ENCODE assay signal across 29 cellular contexts in genomic region chr6:36229223-36229622, GRCh38. TPM values are rescaled to one million over a fixed set of nuclear protein-coding genes. Genes with fewer than 3 reads are reported as not detected.
DNase-seq lines count a peak whose midpoint lies in the region; ATAC-seq and TF ChIP-seq lines count a peak whose summit lies in the region.
"Had no signal": no experiment of that assay in that cellular context is flagged by ENCODE, and none has a peak within 500 bp of the region (broad histone marks: within the 10 kb centered on the region; RNA-seq: fewer than 3 reads in every experiment).

No MANE protein-coding gene starts in this region.

- no peaks in the 10 kb centered on the region for H4K20me1 ChIP-seq in Karpas-422 (ENCODE audit: insufficient read depth, low read depth, low read length)

- peak overlapping the region; percentile 23 for H3K4me2 ChIP-seq in Karpas-422 (ENCODE audit: low read depth, low read length, poor library complexity, severe bottlenecking)
- H3K4me2 ChIP-seq: A549 had no signal

- H3K4me1 ChIP-seq in right atrium auricular region (peaks cover 0 to 8% of the 10 kb centered on the region in 2 donors), Karpas-422 (ENCODE audit: low read length) (peaks cover 39% of the 10 kb centered on the region), esophagus muscularis mucosa (no peaks in the 10 kb centered on the region)
- H3K4me1 ChIP-seq: SJSA1 had no signal

- peak; percentile 45 for ATAC-seq in Right ventricle myocardium inferior
- no peak for ATAC-seq in stimulated activated effector memory CD8-positive, alpha-beta T cell treated with anti-CD3 and anti-CD28 coated beads, Interleukin-12 subunit alpha, Interleukin-12 subunit beta, amount 100 ng/mL, for 72 hours
- ATAC-seq: A549 had no signal

- TF ChIP-seq POLR2A in esophagus muscularis mucosa (IDR thresholded peaks at IDR 0.05; ENCODE audit: low read depth): no peak

- DNase-seq in Right ventricle myocardium inferior (ENCODE audit: missing footprints) (no peak), right atrium auricular region (ENCODE audit: low spot score) (no peak), Karpas-422 (no peak), fibroblast of the aortic adventitia (ENCODE audit: low read depth) (peak; percentile 15), esophagus muscularis mucosa (ENCODE audit: extremely low spot score) (no peak), NCI-H774 (lab: John Stamatoyannopoulos, UW) (no peak)
- no peak for DNase-seq in stimulated activated effector memory CD8-positive, alpha-beta T cell treated with anti-CD3 and anti-CD28 coated beads, Interleukin-12 subunit alpha, Interleukin-12 subunit beta, amount 100 ng/mL, for 72 hours (ENCODE audit: low spot score in 2 of 2)
- DNase-seq: AML-193; C1 segment of cervical spinal cord; CD4-positive, alpha-beta memory T cell; COR-L47; DMS53; GM23248; H9; HFFc6; IMR-90; KG1; MM.1S; NCI-H1417; NCI-H1694; NCI-H2029 treated with DMSO at 0.1 percent for 48 hours; NCI-H2171; NCI-H226; NCI-H510A; NCI-H69 had no signal

- H3K27ac Mint-ChIP-seq in stimulated activated effector memory CD8-positive, alpha-beta T cell treated with anti-CD3 and anti-CD28 coated beads, Interleukin-12 subunit alpha, Interleukin-12 subunit beta, amount 100 ng/mL, for 72 hours: peak overlapping the region; percentile 72
- H3K27ac Mint-ChIP-seq: HFFc6 had no signal

- H3K36me3 Mint-ChIP-seq in stimulated activated effector memory CD8-positive, alpha-beta T cell treated with anti-CD3 and anti-CD28 coated beads, Interleukin-12 subunit alpha, Interleukin-12 subunit beta, amount 100 ng/mL, for 72 hours: peaks cover 61% of the 10 kb centered on the region

- H3K4me3 ChIP-seq in right atrium auricular region: no peak overlapping the region
- no peak overlapping the region for H3K4me3 ChIP-seq in Karpas-422 (ENCODE audit: low read length)
- H3K4me3 ChIP-seq in fibroblast of the aortic adventitia (ENCODE audit: low read depth, low read length): no peak overlapping the region
- H3K4me3 ChIP-seq in esophagus muscularis mucosa: no peak overlapping the region
- H3K4me3 ChIP-seq: A549, GM23248, SJSA1 had no signal

- H3K9me3 Mint-ChIP-seq in stimulated activated effector memory CD8-positive, alpha-beta T cell treated with anti-CD3 and anti-CD28 coated beads, Interleukin-12 subunit alpha, Interleukin-12 subunit beta, amount 100 ng/mL, for 72 hours: no peaks in the 10 kb centered on the region
- H3K9me3 Mint-ChIP-seq: CD4-positive, alpha-beta memory T cell; H9; HFFc6 had no signal

- WGBS in esophagus muscularis mucosa: 94% methylated on average over 3 of the region's 5 CpGs

- H3K36me3 ChIP-seq in right atrium auricular region (peaks cover 73% of the 10 kb centered on the region), Karpas-422 (ENCODE audit: insufficient read depth, low read length) (no peaks in the 10 kb centered on the region), esophagus muscularis mucosa (peaks cover 50 to 96% (median 82%) of the 10 kb centered on the region in 4 donors)

- peaks cover under 1% of the 10 kb centered on the region for H3K4me1 Mint-ChIP-seq in stimulated activated effector memory CD8-positive, alpha-beta T cell treated with anti-CD3 and anti-CD28 coated beads, Interleukin-12 subunit alpha, Interleukin-12 subunit beta, amount 100 ng/mL, for 72 hours
- H3K4me1 Mint-ChIP-seq: H9 had no signal

- no peaks in the 10 kb centered on the region for H3K9me2 ChIP-seq in Karpas-422 (replicated peaks; ENCODE audit: insufficient read depth, low read length)

- no peaks in the 10 kb centered on the region for H3K9me3 ChIP-seq in right atrium auricular region
- no peaks in the 10 kb centered on the region for H3K9me3 ChIP-seq in Karpas-422 (ENCODE audit: low read length)
- H3K9me3 ChIP-seq in esophagus muscularis mucosa: no peaks in the 10 kb centered on the region
- H3K9me3 ChIP-seq: A549, SJSA1 had no signal

- H2AFZ ChIP-seq in Karpas-422 (ENCODE audit: low read length): no peak overlapping the region
- H2AFZ ChIP-seq: GM23248 had no signal

- H3K27me3 ChIP-seq in right atrium auricular region (no peaks in the 10 kb centered on the region), Karpas-422 (ENCODE audit: low read length) (no peaks in the 10 kb centered on the region), esophagus muscularis mucosa (no peaks in the 10 kb centered on the region)
- H3K27me3 ChIP-seq: SJSA1 had no signal

- TF ChIP-seq EP300 in esophagus muscularis mucosa (IDR thresholded peaks at IDR 0.05): no peak

- intact Hi-C loops in Right ventricle myocardium inferior (cut with DNase I) (no loop called here), esophagus muscularis mucosa (cut with DNase I) (no loop called here)

- TF ChIP-seq CTCF in right atrium auricular region (IDR thresholded peaks at IDR 0.05): no peak
- no peak for TF ChIP-seq CTCF in fibroblast of the aortic adventitia (IDR thresholded peaks at IDR 0.05; ENCODE audit: insufficient read depth, low read length)
- TF ChIP-seq CTCF in esophagus muscularis mucosa (IDR thresholded peaks at IDR 0.05): no peak

- H3K9ac ChIP-seq in Karpas-422 (ENCODE audit: low read length): no peak overlapping the region
- H3K9ac ChIP-seq: GM23248 had no signal

- H3K79me2 ChIP-seq in Karpas-422 (ENCODE audit: low read length): no peaks in the 10 kb centered on the region

- H3K4me3 Mint-ChIP-seq in stimulated activated effector memory CD8-positive, alpha-beta T cell treated with anti-CD3 and anti-CD28 coated beads, Interleukin-12 subunit alpha, Interleukin-12 subunit beta, amount 100 ng/mL, for 72 hours: no peak overlapping the region
- H3K4me3 Mint-ChIP-seq: CD4-positive, alpha-beta memory T cell; H9; HFFc6 had no signal

- no peak overlapping the region for H3K27ac ChIP-seq in right atrium auricular region
- 0 out of 2 replicates have a peak overlapping the region, but pooled peaks have one; percentile 31 for H3K27ac ChIP-seq in Karpas-422 (ENCODE audit: low read length)
- H3K27ac ChIP-seq in esophagus muscularis mucosa (replicated peaks in 1 of 4): no peak overlapping the region
- H3K27ac ChIP-seq: A549, GM23248, SJSA1 had no signal

RNA-seq across cellular contexts. Expression of gene BRPF3, which starts 32.7 kb away (rescaled TPM):
- total RNA-seq in Right ventricle myocardium inferior: 24.8 TPM
- 10 to 100 TPM; 17.5 to 23.4 TPM for total RNA-seq in right atrium auricular region
- total RNA-seq in Karpas-422 (2014; rRNA removed; shearing (Covaris generic); ENCODE audit: low replicate concordance): 10.3 and 16.2 TPM in 2 replicates
- 15.3 and 19.1 TPM in 2 replicates for total RNA-seq in fibroblast of the aortic adventitia (ENCODE audit: low replicate concordance)
- total RNA-seq in esophagus muscularis mucosa: 10 to 100 TPM; 21.5 to 34.8 (median 22.3) TPM

RNA-seq across cellular contexts. Expression of gene PNPLA1, which starts 40.6 kb away (rescaled TPM):
- not detected for total RNA-seq in Right ventricle myocardium inferior
- total RNA-seq in right atrium auricular region: under 1 TPM in 1 of 2 donors, not detected in 1; 0.20 TPM
- not detected in 2 replicates for total RNA-seq in Karpas-422 (2014; rRNA removed; shearing (Covaris generic); ENCODE audit: low replicate concordance)
- 0.09 TPM in 1 of 2 replicates, not detected in the other for total RNA-seq in fibroblast of the aortic adventitia (ENCODE audit: low replicate concordance)
- total RNA-seq in esophagus muscularis mucosa: under 1 TPM in 1 of 4 donors, not detected in 3; 0.33 TPM
- total RNA-seq: Daoy, G401, GM23248, HFFc6, IMR-90, SJSA1 had no signal
